ENCODE assay signal across 1 cellular context in genomic region chr16:732332-732731, GRCh38.
TF ChIP-seq lines count a peak whose summit lies in the region.

No MANE protein-coding gene starts in this region.

TF ChIP-seq in WTC11, 78 proteins besides CTCF, POLR2A, EP300 and RAD21 (continued from another document):
- TF ChIP-seq MYBL2 (CRISPR knock-in tag; IDR thresholded peaks at IDR 0.05) (no peak), NR1H2 (CRISPR knock-in tag; IDR thresholded peaks at IDR 0.05) (no peak), HMGXB4 (CRISPR knock-in tag; IDR thresholded peaks at IDR 0.05) (no peak), RELA (CRISPR knock-in tag; IDR thresholded peaks at IDR 0.05; ENCODE audit: borderline replicate concordance) (no peak), ZNF263 (CRISPR knock-in tag; IDR thresholded peaks at IDR 0.05; ENCODE audit: low read depth) (no peak)
